Comparison of ENCODE assay signal across 1 cellular context in genomic region chr19:660793-661426, GRCh38.
TF ChIP-seq lines count a peak whose summit lies in the region.

No MANE protein-coding gene starts in this region.

TF ChIP-seq in HepG2, 621 proteins besides CTCF, POLR2A, EP300 and RAD21 (continued from another document and continues in another):
- TF ChIP-seq ZXDC (CRISPR knock-in tag; IDR thresholded peaks at IDR 0.05) (no peak), GMEB2 (CRISPR knock-in tag; IDR thresholded peaks at IDR 0.05; ENCODE audit: low read depth) (no peak), CENPX (CRISPR knock-in tag; IDR thresholded peaks at IDR 0.05) (no peak), HOXA3 (CRISPR knock-in tag; IDR thresholded peaks at IDR 0.05) (peak; percentile 91), HOXA5 (CRISPR knock-in tag; IDR thresholded peaks at IDR 0.05) (peak; percentile 90), HNRNPUL1 (IDR thresholded peaks at IDR 0.05; ENCODE audit: low read depth, low read length) (no peak), SMAD3 (CRISPR knock-in tag; IDR thresholded peaks at IDR 0.05) (peak; percentile 77; the same call in 1 of the 2 replicates), ZNF7 (CRISPR knock-in tag; IDR thresholded peaks at IDR 0.05) (no peak), ZNF740 (CRISPR knock-in tag; IDR thresholded peaks at IDR 0.05) (no peak), BCL6 (CRISPR knock-in tag; IDR thresholded peaks at IDR 0.05) (peak; percentile 89), MLLT10 (CRISPR knock-in tag; IDR thresholded peaks at IDR 0.05) (0 out of 2 replicates have a peak, but pooled peaks have one; percentile 38), HNF1A (IDR thresholded peaks at IDR 0.05; ENCODE audit: low read depth) (peak; percentile 49; the same call in 1 of the 2 replicates), HNF1A (CRISPR knock-in tag; IDR thresholded peaks at IDR 0.05; ENCODE audit: borderline replicate concordance) (peak; percentile 30; the same call in 1 of the 2 replicates), TBL1XR1 (IDR thresholded peaks at IDR 0.05; ENCODE audit: borderline replicate concordance, low read length, partially characterized antibody) (no peak), SYNCRIP (IDR thresholded peaks at IDR 0.05; ENCODE audit: insufficient read depth, low read depth, low read length) (no peak), FOXP1 (IDR thresholded peaks at IDR 0.05) (no peak), FOXP1 (CRISPR knock-in tag; IDR thresholded peaks at IDR 0.05) (peak; percentile 47; the same call in 1 of the 2 replicates), ZGPAT (CRISPR knock-in tag; IDR thresholded peaks at IDR 0.05) (peak; percentile 93), ZIK1 (CRISPR knock-in tag; IDR thresholded peaks at IDR 0.05; ENCODE audit: borderline replicate concordance, low read depth) (0 out of 2 replicates have a peak, but pooled peaks have one; percentile 64), ZNF207 (IDR thresholded peaks at IDR 0.05; ENCODE audit: borderline replicate concordance) (no peak), ZNF710 (CRISPR knock-in tag; IDR thresholded peaks at IDR 0.05; ENCODE audit: borderline replicate concordance) (peak; percentile 69; the same call in 1 of the 2 replicates), NR0B2 (CRISPR knock-in tag; IDR thresholded peaks at IDR 0.05) (no peak; the same call in 1 of the 2 replicates), ZNF768 (CRISPR knock-in tag; IDR thresholded peaks at IDR 0.05) (peak; percentile 28; the same call in 1 of the 2 replicates), ZNF496 (CRISPR knock-in tag; IDR thresholded peaks at IDR 0.05; ENCODE audit: insufficient replicate concordance) (no peak), ZNF562 (CRISPR knock-in tag; IDR thresholded peaks at IDR 0.05; ENCODE audit: borderline replicate concordance) (no peak), CEBPG (CRISPR knock-in tag; IDR thresholded peaks at IDR 0.05) (peak; percentile 60), ZNF598 (CRISPR knock-in tag; IDR thresholded peaks at IDR 0.05; ENCODE audit: borderline replicate concordance) (no peak), SRF (IDR thresholded peaks at IDR 0.05; ENCODE audit: low read depth, low read length) (no peak), BHLHE40 (IDR thresholded peaks at IDR 0.05; ENCODE audit: low read length) (no peak; the same call in 1 of the 2 replicates), HIC2 (CRISPR knock-in tag; IDR thresholded peaks at IDR 0.05; ENCODE audit: low read depth) (no peak), TEF (CRISPR knock-in tag; IDR thresholded peaks at IDR 0.05) (no peak), ZSCAN22 (CRISPR knock-in tag; IDR thresholded peaks at IDR 0.05) (no peak; the same call in 1 of the 2 replicates), ZNF296 (CRISPR knock-in tag; conservative IDR thresholded peaks at IDR 0.05) (no peak), ZNF230 (CRISPR knock-in tag; IDR thresholded peaks at IDR 0.05) (peak; percentile 54), RBM39 (IDR thresholded peaks at IDR 0.05; ENCODE audit: low read depth, low read length, poor library complexity, severe bottlenecking) (no peak), FUBP1 (CRISPR knock-in tag; IDR thresholded peaks at IDR 0.05; ENCODE audit: borderline replicate concordance) (no peak), ZNF777 (CRISPR knock-in tag; IDR thresholded peaks at IDR 0.05) (0 out of 2 replicates have a peak, but pooled peaks have one; percentile 35), ATF5 (CRISPR knock-in tag; IDR thresholded peaks at IDR 0.05; ENCODE audit: low read depth) (no peak), KDM2A (CRISPR knock-in tag; IDR thresholded peaks at IDR 0.05; ENCODE audit: borderline replicate concordance, low read depth) (peak; percentile 69; the same call in 1 of the 2 replicates), KDM6A (CRISPR knock-in tag; IDR thresholded peaks at IDR 0.05; ENCODE audit: low read depth) (peak; percentile 62; the same call in 1 of the 2 replicates), ZNF253 (CRISPR knock-in tag; IDR thresholded peaks at IDR 0.05; ENCODE audit: borderline replicate concordance) (no peak), ZNF446 (CRISPR knock-in tag; IDR thresholded peaks at IDR 0.05) (no peak), KDM4B (CRISPR knock-in tag; IDR thresholded peaks at IDR 0.05) (peak; percentile 71; the same call in 1 of the 2 replicates), ZNF317 (CRISPR knock-in tag; IDR thresholded peaks at IDR 0.05) (no peak; the same call in 1 of the 2 replicates), ZNF709 (CRISPR knock-in tag; IDR thresholded peaks at IDR 0.05) (no peak), PPARG (CRISPR knock-in tag; conservative IDR thresholded peaks at IDR 0.05) (peak; percentile 73)
